Comparison of ENCODE assay signal across 10 cellular contexts in genomic region chr5:38660194-38660668, GRCh38.
DNase-seq lines count a peak whose midpoint lies in the region; ATAC-seq and TF ChIP-seq lines count a peak whose summit lies in the region.
"Had no signal": no experiment of that assay in that cellular context is flagged by ENCODE, and none has a peak within 500 bp of the region (broad histone marks: within the 10 kb centered on the region; RNA-seq: fewer than 3 reads in every experiment).

No MANE protein-coding gene starts in this region.

- no peaks in the 10 kb centered on the region for H3F3A ChIP-seq in SK-N-SH (replicated peaks; ENCODE audit: insufficient read depth)

- WGBS in SK-N-SH (ENCODE audit: low lambda C conversion rate), result 72% methylated on average over 12 of the region's 12 CpGs

- TF ChIP-seq CTCF in kidney epithelial cell (IDR thresholded peaks at IDR 0.05; ENCODE audit: insufficient read depth, low read length, poor library complexity, severe bottlenecking) (no peak), SK-N-SH (IDR thresholded peaks at IDR 0.05) (no peak)

- no peak for TF ChIP-seq EP300 in SK-N-SH (IDR thresholded peaks at IDR 0.05; ENCODE audit: borderline replicate concordance in 1 of 2, low read depth in 1 of 2, low read length in 1 of 2)

- POLR2A ChIA-PET in SK-N-SH (lab: Yijun Ruan, JAX), result no interaction called here

- H3K9me2 ChIP-seq in SK-N-SH, result no peaks in the 10 kb centered on the region

- CTCF ChIA-PET in SK-N-SH (lab: Yijun Ruan, JAX), result interaction anchor here (0.5 to 1.0 kb wide), 3 partner anchors 26 to 1338 kb away, joined by 3 to 5 read pairs (median 3); no protein-coding TSS in a partner anchor

- H3K27ac ChIP-seq in SK-N-SH (ENCODE audit: low read depth in 2 of 2, low read length in 1 of 2), result no peak overlapping the region
- H3K27ac ChIP-seq: dorsolateral prefrontal cortex had no signal

- no peaks in the 10 kb centered on the region for H4K20me1 ChIP-seq in SK-N-SH (ENCODE audit: insufficient read depth)

- no peaks in the 10 kb centered on the region for H3K27me3 ChIP-seq in kidney epithelial cell (ENCODE audit: control insufficient read depth, insufficient read depth, low read length)
- no peaks in the 10 kb centered on the region for H3K27me3 ChIP-seq in SK-N-SH (ENCODE audit: insufficient read depth)
- H3K27me3 ChIP-seq: dorsolateral prefrontal cortex had no signal

- no peaks in the 10 kb centered on the region for H3K9me3 ChIP-seq in SK-N-SH

- no peak overlapping the region for H2AFZ ChIP-seq in SK-N-SH (ENCODE audit: low read depth)

- H3K9ac ChIP-seq in SK-N-SH, result no peak overlapping the region

- no peaks in the 10 kb centered on the region for H3K4me1 ChIP-seq in SK-N-SH (ENCODE audit: control insufficient read depth in 1 of 2, insufficient read depth in 2 of 2, low read depth in 1 of 2, low read length in 1 of 2)

- no peak for TF ChIP-seq RAD21 in SK-N-SH (IDR thresholded peaks at IDR 0.05; ENCODE audit: low read length)

- H3K36me3 ChIP-seq in kidney epithelial cell (ENCODE audit: control insufficient read depth, insufficient read depth, low read length) (no peaks in the 10 kb centered on the region), SK-N-SH (replicated peaks in 1 of 2; ENCODE audit: control insufficient read depth in 1 of 2, insufficient read depth in 2 of 2, low read length in 1 of 2) (no peaks in the 10 kb centered on the region)

- DNase-seq in DMS114 treated with DMSO at 0.1 percent for 48 hours (lab: John Stamatoyannopoulos, UW; ENCODE audit: unreplicated experiment) (peak; percentile 22), NCI-H187 treated with DMSO at 0.1 percent for 48 hours (lab: John Stamatoyannopoulos, UW) (peak; percentile 95), SK-MEL-5 (ENCODE audit: low read depth, low spot score) (peak; percentile 76), kidney epithelial cell (ENCODE audit: low read depth) (peak; percentile 74), NK-92 (lab: John Stamatoyannopoulos, UW; ENCODE audit: unreplicated experiment) (no peak), NAMALWA (ENCODE audit: low spot score) (no peak), SK-N-SH (no peak)
- DNase-seq: DMS79, dorsolateral prefrontal cortex had no signal

- no peak overlapping the region for H3K4me2 ChIP-seq in SK-N-SH

- in situ Hi-C loops in SK-MEL-5 (cut with HindIII; ENCODE audit: low pct_unique_long_range_greater_than_20kb, low sequenced_read_pairs), result no loop called here

- H3K79me2 ChIP-seq in SK-N-SH (ENCODE audit: insufficient read depth), result no peaks in the 10 kb centered on the region

- ATAC-seq in GM19455 (IDR thresholded peaks at IDR 0.05; ENCODE audit: unreplicated experiment), result no peak

- H3K4me3 ChIP-seq in kidney epithelial cell (ENCODE audit: low read depth, low read length) (peak overlapping the region; percentile 22), SK-N-SH (ENCODE audit: low read depth in 2 of 2, low read length in 1 of 2) (no peak overlapping the region)
- H3K4me3 ChIP-seq: dorsolateral prefrontal cortex had no signal

TF ChIP-seq in SK-N-SH, 30 proteins besides CTCF, POLR2A, EP300 and RAD21:
- TF ChIP-seq SMC3 (IDR thresholded peaks at IDR 0.05; ENCODE audit: low read depth, low read length), result no peak
- no peak for TF ChIP-seq NRF1 (IDR thresholded peaks at IDR 0.05; ENCODE audit: low read depth, low read length)
- no peak for TF ChIP-seq SIN3A (IDR thresholded peaks at IDR 0.05; ENCODE audit: borderline replicate concordance, low read depth, low read length)
- no peak for TF ChIP-seq YY1 (IDR thresholded peaks at IDR 0.05; ENCODE audit: low read depth)
- TF ChIP-seq RFX5 (IDR thresholded peaks at IDR 0.05; ENCODE audit: low read length), result no peak
- TF ChIP-seq MXI1 (IDR thresholded peaks at IDR 0.05; ENCODE audit: low read depth, low read length), result no peak
- TF ChIP-seq GATA2 (CRISPR knock-in tag; IDR thresholded peaks at IDR 0.05), result no peak
- TF ChIP-seq JUND (IDR thresholded peaks at IDR 0.05), result no peak

Comparison
In these comparisons a context has a peak if more than half of its experiments do, and no peak if none do; other contexts are left out.
1. DNase-seq: peak in DMS114 treated with DMSO at 0.1 percent for 48 hours (single experiment), NCI-H187 treated with DMSO at 0.1 percent for 48 hours (single experiment), SK-MEL-5 (single experiment) and kidney epithelial cell (single experiment); none in NK-92 (single experiment), NAMALWA (single experiment) and SK-N-SH (single experiment).